23 cellular contexts compared by ENCODE assay signal in genomic region chr4:162406637-162407370, GRCh38.
A peak's percentile ranks its signal among the peaks of the same experiment; 100 is the strongest.
DNase-seq lines count a peak whose midpoint lies in the region; ATAC-seq, FAIRE-seq and TF ChIP-seq lines count a peak whose summit lies in the region.
"Had no signal": no experiment of that assay in that cellular context is flagged by ENCODE, and none has a peak within 500 bp of the region (broad histone marks: within the 10 kb centered on the region; RNA-seq: fewer than 3 reads in every experiment).

No MANE protein-coding gene starts in this region.

- no peaks in the 10 kb centered on the region for H3K9me3 Mint-ChIP-seq in Calu3 (ENCODE audit: low read depth, unreplicated experiment)
- H3K9me3 Mint-ChIP-seq: H9 had no signal

- CTCF ChIA-PET in Calu3 (lab: Charles Lee), result no interaction called here

- no TSS peak for BruUV-seq in Calu3 (replicated peaks; lab: Mats Ljungman, UMichigan)

- H3K27me3 Mint-ChIP-seq in Calu3 (ENCODE audit: unreplicated experiment), result no peaks in the 10 kb centered on the region
- H3K27me3 Mint-ChIP-seq: B cell had no signal

- ATAC-seq in pancreas, result peak in 1 of 4 donors; percentile 36
- ATAC-seq in HG02840 (IDR thresholded peaks at IDR 0.05; ENCODE audit: low FRiP score, unreplicated experiment), result no peak
- ATAC-seq: A549, Right ventricle myocardium inferior had no signal

- no peak for TF ChIP-seq CTCF in 22Rv1 (IDR thresholded peaks at IDR 0.05)
- no peak for TF ChIP-seq CTCF in pancreas (IDR thresholded peaks at IDR 0.05)
- no peak for TF ChIP-seq CTCF in Calu3 (IDR thresholded peaks at IDR 0.05; ENCODE audit: unreplicated experiment)

- H3K9me3 ChIP-seq in pancreas, result no peaks in the 10 kb centered on the region
- H3K9me3 ChIP-seq: A549 had no signal

- no peak overlapping the region for H3K4me3 Mint-ChIP-seq in Calu3 (ENCODE audit: low read depth, unreplicated experiment)
- H3K4me3 Mint-ChIP-seq: B cell, CD14-positive monocyte, H9, HFFc6 had no signal

- peak; percentile 13 for DNase-seq in HuH-7.5 (ENCODE audit: low spot score)
- no peak for DNase-seq in pancreas
- DNase-seq in Calu3, result no peak
- DNase-seq in 8988T, result no peak
- DNase-seq in effector CD8-positive, alpha-beta T cell (lab: John Stamatoyannopoulos, UW), result no peak
- DNase-seq: GM23248; H9; HFFc6; MV-4-11; NCI-H1105 treated with DMSO at 0.1 percent for 48 hours; NCI-H2081; NCI-H446 treated with DMSO at 0.1 percent for 48 hours; NK-92 treated with Interleukin-12 subunit alpha and Interleukin-12 subunit beta, amount 100 ng/mL, for 24 hours had no signal

- H3K4me1 Mint-ChIP-seq in Calu3 (ENCODE audit: low read depth, unreplicated experiment), result no peaks in the 10 kb centered on the region
- H3K4me1 Mint-ChIP-seq: B cell, CD14-positive monocyte, H9 had no signal

- no peaks in the 10 kb centered on the region for H3K27me3 ChIP-seq in pancreas

- no peaks in the 10 kb centered on the region for H3K36me3 ChIP-seq in pancreas

- H3K4me1 ChIP-seq in pancreas, result no peaks in the 10 kb centered on the region
- H3K4me1 ChIP-seq: A549 had no signal

- H3K27ac ChIP-seq in 22Rv1, result peak overlapping the region; percentile 35
- H3K27ac ChIP-seq in pancreas, result no peak overlapping the region
- H3K27ac ChIP-seq: A549, GM23248, HL-60, KMS-11 had no signal

- intact Hi-C loops in pancreas (cut with DNase I) (no loop called here), Calu3 (cut with micrococcal nuclease; ENCODE audit: unreplicated experiment) (no loop called here)

- H3K4me3 ChIP-seq in pancreas, result no peak overlapping the region
- H3K4me3 ChIP-seq: A549, GM23248 had no signal

- FAIRE-seq in colon (lab: Jason Lieb, UNC) (peak; percentile 83), pancreas (lab: Jason Lieb, UNC) (peak; percentile 53)
- FAIRE-seq: A549, GM12891 had no signal

- WGBS in pancreas, 2 donors, result 51 to 62% methylated on average over 7 of the region's 7 CpGs

- H3K36me3 Mint-ChIP-seq in Calu3 (ENCODE audit: insufficient read depth, unreplicated experiment), result no peaks in the 10 kb centered on the region
- H3K36me3 Mint-ChIP-seq: CD14-positive monocyte had no signal

- no peak overlapping the region for H3K27ac Mint-ChIP-seq in Calu3 (ENCODE audit: unreplicated experiment)
- H3K27ac Mint-ChIP-seq: B cell, CD14-positive monocyte, H9, HFFc6 had no signal
